Comparison of ENCODE assay signal across 30 cellular contexts in genomic region chr16:84947996-84948854, GRCh38.
DNase-seq lines count a peak whose midpoint lies in the region; ATAC-seq, FAIRE-seq and TF ChIP-seq lines count a peak whose summit lies in the region.
"Had no signal": no experiment of that assay in that cellular context is flagged by ENCODE, and none has a peak within 500 bp of the region (broad histone marks: within the 10 kb centered on the region; RNA-seq: fewer than 3 reads in every experiment).

No MANE protein-coding gene starts in this region.

- H3K9ac ChIP-seq in BLaER1 treated with 17β-estradiol and CSF1 and Interleukin-3, amounts not matched to agents 10 nM and 100 nM = peak overlapping the region in 1 of 11 experiments; percentile 24; a peak in 2 of 22 replicates
- H3K9ac ChIP-seq in neural progenitor cell = no peak overlapping the region

- no peak overlapping the region for H3K4me3 ChIP-seq in BLaER1 treated with 17β-estradiol and CSF1 and Interleukin-3, amounts not matched to agents 10 nM and 100 nM
- no peak overlapping the region for H3K4me3 ChIP-seq in neural progenitor cell
- H3K4me3 ChIP-seq: heart right ventricle, pancreas, tibial nerve had no signal

- H3K36me3 Mint-ChIP-seq in effector memory CD8-positive, alpha-beta T cell (ENCODE audit: insufficient read depth) = no peaks in the 10 kb centered on the region
- H3K36me3 Mint-ChIP-seq in neural progenitor cell = no peaks in the 10 kb centered on the region
- H3K36me3 Mint-ChIP-seq: activated naive CD4-positive, alpha-beta T cell treated with anti-CD3 and anti-CD28 coated beads, Interleukin-2, amount 50 U/mL, for 24 hours; natural killer cell treated with Interleukin-12 subunit alpha and Interleukin-12 subunit beta and Interleukin-15 and Interleukin-18, amount 100 ng/mL, for 72 hours had no signal

- H3K4me1 ChIP-seq in BLaER1 treated with 17β-estradiol and CSF1 and Interleukin-3, amounts not matched to agents 10 nM and 100 nM = peaks cover 32 to 43% (median 39%) of the 10 kb centered on the region in 10 experiments
- H3K4me1 ChIP-seq in neural progenitor cell = peaks cover 9% of the 10 kb centered on the region

- peaks cover 0 to 17% (median 3%) of the 10 kb centered on the region in 11 experiments; a peak in 5 of 22 replicates for H3K27me3 ChIP-seq in BLaER1 treated with 17β-estradiol and CSF1 and Interleukin-3, amounts not matched to agents 10 nM and 100 nM
- no peaks in the 10 kb centered on the region for H3K27me3 ChIP-seq in neural progenitor cell
- H3K27me3 ChIP-seq: heart right ventricle, pancreas, tibial nerve had no signal

- H3K4me2 ChIP-seq in BLaER1 treated with 17β-estradiol and CSF1 and Interleukin-3, amounts not matched to agents 10 nM and 100 nM = peak overlapping the region; percentile 52 to 93 (median 81)
- H3K4me2 ChIP-seq in neural progenitor cell = no peak overlapping the region

- DNase-seq in HuH-7 (ENCODE audit: low spot score) = peak; percentile 55
- no peak for DNase-seq in effector memory CD8-positive, alpha-beta T cell
- no peak for DNase-seq in neural progenitor cell (ENCODE audit: low spot score)
- no peak for DNase-seq in germinal center (ENCODE audit: low spot score)
- DNase-seq in NCI-H82 treated with DMSO at 0.1 percent for 48 hours (lab: John Stamatoyannopoulos, UW; ENCODE audit: unreplicated experiment) = no peak
- DNase-seq in SHP77 (lab: John Stamatoyannopoulos, UW) = no peak
- DNase-seq in urothelium cell line (ENCODE audit: low spot score) = no peak
- DNase-seq: activated CD4-positive, alpha-beta memory T cell treated with anti-CD3 and anti-CD28 coated beads, Interleukin-2, amount 10 ng/mL, durations not matched to agents 7 days and 5 days; activated CD4-positive, alpha-beta T cell treated with anti-CD3 and anti-CD28 coated beads for 1 hour; amygdala; DND-41; foreskin melanocyte; GF-D8; heart right ventricle; HFFc6; KBM-7; NCI-H1092; NCI-H1694; NCI-H446; NCI-H82; pancreas; stimulated activated CD8-positive, alpha-beta memory T cell treated with anti-CD3 and anti-CD28 coated beads, Interleukin-4, amount 100 ng/mL, for 48 hours had no signal

- H3K27ac ChIP-seq in BLaER1 treated with 17β-estradiol and CSF1 and Interleukin-3, amounts not matched to agents 10 nM and 100 nM = no peak overlapping the region
- H3K27ac ChIP-seq in neural progenitor cell = no peak overlapping the region
- H3K27ac ChIP-seq: heart right ventricle, pancreas, RWPE1, tibial nerve had no signal

- no peak overlapping the region for H2AFZ ChIP-seq in neural progenitor cell (replicated peaks)

- no peaks in the 10 kb centered on the region for H3K79me2 ChIP-seq in neural progenitor cell (ENCODE audit: low read depth)

- H3K27ac Mint-ChIP-seq in effector memory CD8-positive, alpha-beta T cell = peak overlapping the region in 1 of 2 donors; percentile 59
- H3K27ac Mint-ChIP-seq in neural progenitor cell = peak overlapping the region; percentile 90
- H3K27ac Mint-ChIP-seq: activated CD4-positive, alpha-beta memory T cell treated with anti-CD3 and anti-CD28 coated beads, Interleukin-2, amount 10 ng/mL, durations not matched to agents 7 days and 5 days; activated naive CD4-positive, alpha-beta T cell treated with anti-CD3 and anti-CD28 coated beads, Interleukin-2, amount 50 U/mL, for 24 hours; activated T-helper 2 cell treated with anti-CD3 and anti-CD28 coated beads, Interferon-gamma antibody, Interleukin-2, Interleukin-4, amounts not matched to agents 10 μg/mL and 5 μg/mL and 100 μg/mL, durations not matched to agents 14 hours and 24 hours and 36 hours; HFFc6; natural killer cell treated with Interleukin-12 subunit alpha and Interleukin-12 subunit beta and Interleukin-15 and Interleukin-18, amount 100 ng/mL, for 72 hours had no signal

- no peak for TF ChIP-seq CTCF in neural progenitor cell (IDR thresholded peaks at IDR 0.05)

- H3K4me1 Mint-ChIP-seq in effector memory CD8-positive, alpha-beta T cell (ENCODE audit: low read depth in 2 of 2) = peaks cover 0 to 4% of the 10 kb centered on the region in 2 donors
- peaks cover 11% of the 10 kb centered on the region for H3K4me1 Mint-ChIP-seq in neural progenitor cell

- peaks cover 11 to 12% of the 10 kb centered on the region in 2 donors for H3K27me3 Mint-ChIP-seq in effector memory CD8-positive, alpha-beta T cell
- H3K27me3 Mint-ChIP-seq in neural progenitor cell (ENCODE audit: insufficient read depth, low read depth) = peaks cover 6% of the 10 kb centered on the region
- H3K27me3 Mint-ChIP-seq: activated naive CD4-positive, alpha-beta T cell treated with anti-CD3 and anti-CD28 coated beads, Interleukin-2, amount 50 U/mL, for 24 hours had no signal

- H3K4me3 Mint-ChIP-seq in effector memory CD8-positive, alpha-beta T cell = no peak overlapping the region
- no peak overlapping the region for H3K4me3 Mint-ChIP-seq in neural progenitor cell
- H3K4me3 Mint-ChIP-seq: activated CD4-positive, alpha-beta memory T cell treated with anti-CD3 and anti-CD28 coated beads, Interleukin-2, amount 10 ng/mL, durations not matched to agents 7 days and 5 days; activated naive CD4-positive, alpha-beta T cell treated with anti-CD3 and anti-CD28 coated beads, Interleukin-2, amount 50 U/mL, for 24 hours; HFFc6; natural killer cell treated with Interleukin-12 subunit alpha and Interleukin-12 subunit beta and Interleukin-15 and Interleukin-18, amount 100 ng/mL, for 72 hours had no signal

- no peaks in the 10 kb centered on the region for H3K36me3 ChIP-seq in BLaER1 treated with 17β-estradiol and CSF1 and Interleukin-3, amounts not matched to agents 10 nM and 100 nM
- H3K36me3 ChIP-seq in neural progenitor cell = no peaks in the 10 kb centered on the region
- H3K36me3 ChIP-seq: heart right ventricle, pancreas, tibial nerve had no signal

- peaks cover 0 to 3% (median 0%) of the 10 kb centered on the region in 11 experiments; a peak in 3 of 22 replicates for H3K9me3 ChIP-seq in BLaER1 treated with 17β-estradiol and CSF1 and Interleukin-3, amounts not matched to agents 10 nM and 100 nM (replicated peaks in 1 of 11)
- H3K9me3 ChIP-seq in neural progenitor cell (ENCODE audit: low read depth) = no peaks in the 10 kb centered on the region
- H3K9me3 ChIP-seq: heart right ventricle, pancreas, tibial nerve had no signal

- ATAC-seq in effector memory CD8-positive, alpha-beta T cell (replicated peaks) = peak; percentile 34
- ATAC-seq: heart right ventricle, pancreas, SK-N-SH treated with all-trans-retinoic acid at 6 μM for 48 hours had no signal

- peaks cover 9% of the 10 kb centered on the region for H3F3A ChIP-seq in neural progenitor cell (ENCODE audit: low read depth)

- H3K9me3 Mint-ChIP-seq in effector memory CD8-positive, alpha-beta T cell = no peaks in the 10 kb centered on the region
- no peaks in the 10 kb centered on the region for H3K9me3 Mint-ChIP-seq in neural progenitor cell
- H3K9me3 Mint-ChIP-seq: activated CD4-positive, alpha-beta memory T cell treated with anti-CD3 and anti-CD28 coated beads, Interleukin-2, amount 10 ng/mL, durations not matched to agents 7 days and 5 days; activated naive CD4-positive, alpha-beta T cell treated with anti-CD3 and anti-CD28 coated beads, Interleukin-2, amount 50 U/mL, for 24 hours; activated T-helper 2 cell treated with anti-CD3 and anti-CD28 coated beads, Interferon-gamma antibody, Interleukin-2, Interleukin-4, amounts not matched to agents 10 μg/mL and 5 μg/mL and 100 μg/mL, durations not matched to agents 14 hours and 24 hours and 36 hours; natural killer cell treated with Interleukin-12 subunit alpha and Interleukin-12 subunit beta and Interleukin-15 and Interleukin-18, amount 100 ng/mL, for 72 hours had no signal

- FAIRE-seq in urothelium cell line (lab: Jason Lieb, UNC) = no peak
- FAIRE-seq: D721Med, pancreas had no signal

- peaks cover 0 to 25% (median 0%) of the 10 kb centered on the region in 11 experiments; a peak in 4 of 22 replicates for H4K20me1 ChIP-seq in BLaER1 treated with 17β-estradiol and CSF1 and Interleukin-3, amounts not matched to agents 10 nM and 100 nM
- no peaks in the 10 kb centered on the region for H4K20me1 ChIP-seq in neural progenitor cell (ENCODE audit: low read depth)
